Comparison of ENCODE assay signal across 14 cellular contexts in genomic region chr20:50745634-50746137, GRCh38. TPM values are rescaled to one million over a fixed set of nuclear protein-coding genes. Genes with fewer than 3 reads are reported as not detected.
A peak's percentile ranks its signal among the peaks of the same experiment; 100 is the strongest.
DNase-seq lines count a peak whose midpoint lies in the region; ATAC-seq and TF ChIP-seq lines count a peak whose summit lies in the region.
"Had no signal": no experiment of that assay in that cellular context is flagged by ENCODE, and none has a peak within 500 bp of the region (broad histone marks: within the 10 kb centered on the region; RNA-seq: fewer than 3 reads in every experiment).

No MANE protein-coding gene starts in this region.

- no peaks in the 10 kb centered on the region for H3K27me3 Mint-ChIP-seq in activated T-cell treated with anti-CD3 and anti-CD28 coated beads, Interleukin-2, amount 50 U/mL, for 24 hours
- H3K27me3 Mint-ChIP-seq in activated T-cell treated with anti-CD3 and anti-CD28 coated beads, Interleukin-2, amount 50 U/mL, for 4 hours (ENCODE audit: low read depth): no peaks in the 10 kb centered on the region
- H3K27me3 Mint-ChIP-seq in WTC11 (ENCODE audit: low read depth): no peaks in the 10 kb centered on the region
- H3K27me3 Mint-ChIP-seq: activated naive CD8-positive, alpha-beta T cell treated with anti-CD3 and anti-CD28 coated beads, Interleukin-2, amount 10 ng/mL, durations not matched to agents 7 days and 5 days; natural killer cell treated with Interleukin-12 subunit alpha and Interleukin-12 subunit beta and Interleukin-15 and Interleukin-18, amount 100 ng/mL, for 72 hours had no signal

- H3K4me3 ChIP-seq in stomach: no peak overlapping the region

- WGBS in stomach, 5 donors: 49 to 68% (median 60%) methylated on average over 2 of the region's 2 CpGs

- no peaks in the 10 kb centered on the region for H3K9me3 Mint-ChIP-seq in activated T-cell treated with anti-CD3 and anti-CD28 coated beads, Interleukin-2, amount 50 U/mL, for 24 hours
- no peaks in the 10 kb centered on the region for H3K9me3 Mint-ChIP-seq in activated T-cell treated with anti-CD3 and anti-CD28 coated beads, Interleukin-2, amount 50 U/mL, for 4 hours
- no peaks in the 10 kb centered on the region for H3K9me3 Mint-ChIP-seq in WTC11
- H3K9me3 Mint-ChIP-seq: activated naive CD8-positive, alpha-beta T cell treated with anti-CD3 and anti-CD28 coated beads, Interleukin-2, amount 10 ng/mL, durations not matched to agents 7 days and 5 days; natural killer cell treated with Interleukin-12 subunit alpha and Interleukin-12 subunit beta and Interleukin-15 and Interleukin-18, amount 100 ng/mL, for 72 hours had no signal

- H3K36me3 Mint-ChIP-seq in activated T-cell treated with anti-CD3 and anti-CD28 coated beads, Interleukin-2, amount 50 U/mL, for 24 hours (ENCODE audit: low read depth): peaks cover 48% of the 10 kb centered on the region
- peaks cover 7% of the 10 kb centered on the region for H3K36me3 Mint-ChIP-seq in activated T-cell treated with anti-CD3 and anti-CD28 coated beads, Interleukin-2, amount 50 U/mL, for 4 hours (ENCODE audit: insufficient read depth)
- H3K36me3 Mint-ChIP-seq in WTC11: peaks cover 25% of the 10 kb centered on the region
- H3K36me3 Mint-ChIP-seq: natural killer cell treated with Interleukin-12 subunit alpha and Interleukin-12 subunit beta and Interleukin-15 and Interleukin-18, amount 100 ng/mL, for 72 hours had no signal

- CTCF ChIA-PET in WTC11 (lab: Charles Lee): interaction anchor here (0.5 to 1.8 kb wide), 6 partner anchors 33 to 120 kb away, joined by 3 to 6 read pairs (median 4); partner anchors contain the start of gene BCAS4

- H3K27ac ChIP-seq in foreskin keratinocyte (peak overlapping the region; percentile 7), stomach (peak overlapping the region; percentile 60 to 88 (median 87))

- no peak for TF ChIP-seq CTCF in WTC11 (IDR thresholded peaks at IDR 0.05)
- TF ChIP-seq CTCF in foreskin keratinocyte (conservative IDR thresholded peaks at IDR 0.05): no peak
- TF ChIP-seq CTCF in stomach (IDR thresholded peaks at IDR 0.05): no peak

- no peaks in the 10 kb centered on the region for H3K9me3 ChIP-seq in stomach

- intact Hi-C loops in stomach (cut with DNase I; ENCODE audit: low total_unique reads): loop anchor here (10.0 kb wide), 1 partner anchor 121 kb away; no protein-coding TSS in a partner anchor

- H3K27ac Mint-ChIP-seq in activated T-cell treated with anti-CD3 and anti-CD28 coated beads, Interleukin-2, amount 50 U/mL, for 24 hours: peak overlapping the region; percentile 82
- 0 out of 2 replicates have a peak overlapping the region, but pooled peaks have one; percentile 24 for H3K27ac Mint-ChIP-seq in WTC11
- H3K27ac Mint-ChIP-seq: activated naive CD8-positive, alpha-beta T cell treated with anti-CD3 and anti-CD28 coated beads, Interleukin-2, amount 10 ng/mL, durations not matched to agents 7 days and 5 days had no signal

- no peak for ATAC-seq in activated T-cell treated with anti-CD3 and anti-CD28 coated beads, Interleukin-2, amount 50 U/mL, for 4 hours
- ATAC-seq in WTC11: no peak
- no peak for ATAC-seq in foreskin keratinocyte

- no peak overlapping the region for H3K4me3 Mint-ChIP-seq in activated T-cell treated with anti-CD3 and anti-CD28 coated beads, Interleukin-2, amount 50 U/mL, for 24 hours
- H3K4me3 Mint-ChIP-seq in activated T-cell treated with anti-CD3 and anti-CD28 coated beads, Interleukin-2, amount 50 U/mL, for 4 hours: no peak overlapping the region
- H3K4me3 Mint-ChIP-seq in WTC11: no peak overlapping the region
- H3K4me3 Mint-ChIP-seq: activated naive CD8-positive, alpha-beta T cell treated with anti-CD3 and anti-CD28 coated beads, Interleukin-2, amount 10 ng/mL, durations not matched to agents 7 days and 5 days; natural killer cell treated with Interleukin-12 subunit alpha and Interleukin-12 subunit beta and Interleukin-15 and Interleukin-18, amount 100 ng/mL, for 72 hours had no signal

- TF ChIP-seq EP300 in stomach (IDR thresholded peaks at IDR 0.05): no peak

- no peak for TF ChIP-seq POLR2A in stomach (IDR thresholded peaks at IDR 0.05)

- peaks cover 22% of the 10 kb centered on the region for H3K4me1 ChIP-seq in foreskin keratinocyte
- peaks cover 38 to 91% (median 81%) of the 10 kb centered on the region in 4 donors for H3K4me1 ChIP-seq in stomach

- H3K36me3 ChIP-seq in stomach: peaks cover 5 to 15% (median 11%) of the 10 kb centered on the region in 4 donors

- POLR2A ChIA-PET in WTC11 (lab: Charles Lee): interaction anchor here (0.6 kb wide), 1 partner anchor 87 kb away, joined by 3 read pairs; no protein-coding TSS in a partner anchor

- no peak for DNase-seq in activated T-cell treated with anti-CD3 and anti-CD28 coated beads, Interleukin-2, amount 50 U/mL, for 24 hours
- no peak for DNase-seq in activated T-cell treated with anti-CD3 and anti-CD28 coated beads, Interleukin-2, amount 50 U/mL, for 4 hours
- DNase-seq in WTC11 (ENCODE audit: low spot score) (no peak), foreskin keratinocyte (no peak), stomach (no peak), HuH-7 (ENCODE audit: low spot score) (no peak), NCI-H2171 treated with DMSO at 0.1 percent for 48 hours (lab: John Stamatoyannopoulos, UW) (no peak), pons (ENCODE audit: low spot score) (no peak)
- DNase-seq: activated CD4-positive, alpha-beta T cell treated with anti-CD3 and anti-CD28 coated beads for 4 hours; activated naive CD8-positive, alpha-beta T cell treated with anti-CD3 and anti-CD28 coated beads, Interleukin-2, amount 10 ng/mL, durations not matched to agents 7 days and 5 days; Kasumi-1; NCI-H2081 had no signal

- no peaks in the 10 kb centered on the region for H3K27me3 ChIP-seq in foreskin keratinocyte
- H3K27me3 ChIP-seq in stomach: no peaks in the 10 kb centered on the region

- peaks cover 37% of the 10 kb centered on the region for H3K4me1 Mint-ChIP-seq in activated T-cell treated with anti-CD3 and anti-CD28 coated beads, Interleukin-2, amount 50 U/mL, for 24 hours (ENCODE audit: low read depth)
- H3K4me1 Mint-ChIP-seq in activated T-cell treated with anti-CD3 and anti-CD28 coated beads, Interleukin-2, amount 50 U/mL, for 4 hours (ENCODE audit: low read depth): peaks cover 27% of the 10 kb centered on the region
- H3K4me1 Mint-ChIP-seq in WTC11: peaks cover 49% of the 10 kb centered on the region

TF ChIP-seq in WTC11, 78 proteins besides CTCF, POLR2A, EP300 and RAD21:
- TF ChIP-seq ZNF263 (CRISPR knock-in tag; IDR thresholded peaks at IDR 0.05; ENCODE audit: low read depth): no peak
- no peak for TF ChIP-seq SP1 (CRISPR knock-in tag; conservative IDR thresholded peaks at IDR 0.05)
- no peak for TF ChIP-seq TCF7 (CRISPR knock-in tag; IDR thresholded peaks at IDR 0.05; ENCODE audit: low read depth)
- no peak for TF ChIP-seq ZBTB43 (CRISPR knock-in tag; IDR thresholded peaks at IDR 0.05)
- no peak for TF ChIP-seq TEAD1 (CRISPR knock-in tag; IDR thresholded peaks at IDR 0.05)
- no peak for TF ChIP-seq ZSCAN18 (CRISPR knock-in tag; IDR thresholded peaks at IDR 0.05)
- TF ChIP-seq NR3C1 (CRISPR knock-in tag; conservative IDR thresholded peaks at IDR 0.05; ENCODE audit: low read depth): no peak

RNA-seq across cellular contexts. Expression of gene PARD6B, which starts 14.3 kb away (rescaled TPM):
- 1 to 10 TPM; 6.8 to 9.4 (median 8.4) TPM for total RNA-seq in activated T-cell treated with anti-CD3 and anti-CD28 coated beads, Interleukin-2, amount 50 U/mL, for 4 hours
- total RNA-seq in WTC11 (2021) (29.6 to 38.0 TPM (median 37.5 TPM) in 3 replicates), foreskin keratinocyte (4.3 and 5.2 TPM in 2 replicates), stomach (10 to 100 TPM in 4 of 5 donors, 1 to 10 TPM in 1; 5.4 to 69.5 (median 22.6) TPM)
- polyA plus RNA-seq in foreskin keratinocyte (1.0 and 1.1 TPM in 2 replicates), stomach (1 to 10 TPM; 3.2 to 6.0 (median 3.7) TPM)

RNA-seq across cellular contexts. Expression of gene BCAS4, which starts 49.2 kb away (rescaled TPM):
- total RNA-seq in activated T-cell treated with anti-CD3 and anti-CD28 coated beads, Interleukin-2, amount 50 U/mL, for 4 hours: 10 to 100 TPM; 10.2 to 13.6 (median 12.7) TPM
- total RNA-seq in WTC11 (2021) (25.8 to 31.0 TPM (median 29.8 TPM) in 3 replicates), foreskin keratinocyte (11.5 and 15.0 TPM in 2 replicates), stomach (1 to 10 TPM in 3 of 5 donors, under 1 TPM in 1, not detected in 1; under 0.01 to 2.8 (median 1.9) TPM)
- polyA plus RNA-seq in foreskin keratinocyte (20.6 and 23.5 TPM in 2 replicates), stomach (1 to 10 TPM in 2 of 3 donors, under 1 TPM in 1; 0.46 to 7.2 (median 5.6) TPM)

RNA-seq across cellular contexts. Expression of gene RIPOR3, which starts 54.3 kb away (rescaled TPM):
- total RNA-seq in activated T-cell treated with anti-CD3 and anti-CD28 coated beads, Interleukin-2, amount 50 U/mL, for 4 hours: under 1 TPM; 0.21 to 0.71 (median 0.63) TPM
- 5.4 to 6.5 TPM (median 6.0 TPM) in 3 replicates for total RNA-seq in WTC11 (2021)
- 0.07 TPM in 2 replicates for total RNA-seq in foreskin keratinocyte
- polyA plus RNA-seq in foreskin keratinocyte: 0.06 TPM in 2 replicates
- 10 to 100 TPM in 3 of 5 donors, 1 to 10 TPM in 2; 8.1 to 61.1 (median 13.4) TPM for total RNA-seq in stomach
- 1 to 10 TPM; 4.4 to 5.9 (median 5.8) TPM for polyA plus RNA-seq in stomach
- total RNA-seq: activated naive CD8-positive, alpha-beta T cell treated with anti-CD3 and anti-CD28 coated beads, Interleukin-2, amount 10 ng/mL, durations not matched to agents 7 days and 5 days; dermis microvascular lymphatic vessel endothelial cell; natural killer cell treated with Interleukin-12 subunit alpha and Interleukin-12 subunit beta and Interleukin-15 and Interleukin-18, amount 100 ng/mL, for 72 hours had no signal
